9 cellular contexts compared by ENCODE assay signal in the genomic region with DNA sequence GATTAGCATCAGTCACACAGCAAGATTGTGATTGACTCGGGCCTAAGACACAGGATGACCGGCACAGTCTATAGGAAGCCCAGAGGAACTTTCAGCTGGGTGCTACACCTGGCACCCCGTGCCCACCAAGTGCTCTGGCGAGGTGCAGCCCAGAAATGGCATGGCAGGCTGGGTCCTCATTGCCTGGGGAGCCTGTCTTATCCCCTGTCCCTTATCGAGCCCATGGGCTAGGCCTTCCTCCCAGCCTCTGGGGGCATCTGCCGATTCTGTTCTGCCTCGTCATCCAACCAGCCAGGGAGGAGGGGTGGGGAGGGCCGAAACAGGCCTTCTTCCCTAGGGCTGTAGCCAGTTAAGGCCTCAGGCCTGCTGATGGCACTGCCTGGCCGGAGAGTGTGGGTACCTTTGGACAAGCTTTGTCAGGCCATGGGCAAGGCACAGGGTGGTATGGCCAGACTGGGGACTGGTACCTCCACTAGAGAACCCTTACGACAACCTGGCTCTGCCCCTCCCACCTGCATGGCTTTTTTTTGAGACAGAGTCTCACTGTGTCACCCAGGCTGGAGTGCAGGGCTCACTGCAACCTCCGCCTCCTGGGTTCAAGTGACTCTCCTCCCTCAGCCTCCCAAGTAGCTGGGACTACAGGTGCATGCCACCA. TPM values are rescaled to one million over a fixed set of nuclear protein-coding genes. Genes with fewer than 3 reads are reported as not detected.
DNase-seq lines count a peak whose midpoint lies in the region; ATAC-seq, FAIRE-seq and TF ChIP-seq lines count a peak whose summit lies in the region.
"Had no signal": no experiment of that assay in that cellular context is flagged by ENCODE, and none has a peak within 500 bp of the region (broad histone marks: within the 10 kb centered on the region; RNA-seq: fewer than 3 reads in every experiment).

No MANE protein-coding gene starts in this region.

- FAIRE-seq in keratinocyte (lab: Jason Lieb, UNC), result no peak

- H3K4me3 Mint-ChIP-seq in activated CD8-positive, alpha-beta T cell treated with anti-CD3 and anti-CD28 coated beads for 36 hours, result peak overlapping the region; percentile 97
- peak overlapping the region; percentile 93 for H3K4me3 Mint-ChIP-seq in type B pancreatic cell

- CTCF ChIA-PET in activated CD8-positive, alpha-beta T cell treated with anti-CD3 and anti-CD28 coated beads for 36 hours (lab: Charles Lee), result interaction anchor here (0.6 to 10.5 kb wide), 9 partner anchors 17 to 58 kb away, joined by 3 to 159 read pairs (median 11); a partner anchor contains a TSS

- ATAC-seq in Right ventricle myocardium inferior (no peak), Right ventricle myocardium superior (ENCODE audit: poor library complexity) (no peak), HG03045 (IDR thresholded peaks at IDR 0.05; ENCODE audit: unreplicated experiment) (no peak), sciatic nerve (no peak)
- ATAC-seq in activated CD8-positive, alpha-beta T cell treated with anti-CD3 and anti-CD28 coated beads for 36 hours, result no peak

- H3K36me3 Mint-ChIP-seq in activated CD8-positive, alpha-beta T cell treated with anti-CD3 and anti-CD28 coated beads for 36 hours (ENCODE audit: low read depth), result peaks cover 56% of the 10 kb centered on the region
- H3K36me3 Mint-ChIP-seq in type B pancreatic cell, result no peaks in the 10 kb centered on the region

- H3K4me1 ChIP-seq in keratinocyte (ENCODE audit: control insufficient read depth, extremely low read depth, insufficient read depth, low read length), result peaks cover 61% of the 10 kb centered on the region

- H3K79me2 ChIP-seq in keratinocyte (ENCODE audit: control insufficient read depth, insufficient read depth, low read length), result peaks cover 33% of the 10 kb centered on the region

- peaks cover 13 to 26% of the 10 kb centered on the region in 2 experiments for H3K36me3 ChIP-seq in keratinocyte (ENCODE audit: control insufficient read depth in 2 of 2, extremely low read depth in 1 of 2, insufficient read depth in 2 of 2, low read length in 2 of 2)

- DNase-seq in Right ventricle myocardium inferior (ENCODE audit: missing footprints) (peak; percentile 75), Right ventricle myocardium superior (no peak), keratinocyte (ENCODE audit: low read depth, low spot score) (no peak), type B pancreatic cell (ENCODE audit: extremely low spot score, unreplicated experiment) (no peak), sciatic nerve (ENCODE audit: low spot score) (no peak), foreskin fibroblast (no peak)
- DNase-seq in activated CD8-positive, alpha-beta T cell treated with anti-CD3 and anti-CD28 coated beads for 36 hours, result peak; percentile 70

- dilution Hi-C loops in keratinocyte (cut with MboI; ENCODE audit: extremely low pct_ligation_motif_present, low sequenced_read_pairs), result no loop called here

- H3K4me3 ChIP-seq in keratinocyte (ENCODE audit: control insufficient read depth in 2 of 3, extremely low read depth in 1 of 3, insufficient read depth in 2 of 3, low read depth in 1 of 3, low read length in 3 of 3), result peak overlapping the region; percentile 77 to 93 (median 86)
- no peak overlapping the region for H3K4me3 ChIP-seq in foreskin fibroblast (ENCODE audit: low read depth in 1 of 2, low read length in 2 of 2)

- peak overlapping the region; percentile 86 for H3K27ac ChIP-seq in keratinocyte (ENCODE audit: control insufficient read depth, insufficient read depth, low read length)

- TF ChIP-seq CTCF in activated CD8-positive, alpha-beta T cell treated with anti-CD3 and anti-CD28 coated beads for 36 hours (IDR thresholded peaks at IDR 0.05), result no peak
- TF ChIP-seq CTCF in keratinocyte (optimal IDR thresholded peaks at IDR 0.05 in 1 of 3, IDR thresholded peaks at IDR 0.05 in 1 of 3, conservative IDR thresholded peaks at IDR 0.05 in 1 of 3; ENCODE audit: extremely low read depth in 1 of 3, insufficient read depth in 2 of 3, low read length in 3 of 3) (no peak), type B pancreatic cell (conservative IDR thresholded peaks at IDR 0.05) (no peak), foreskin fibroblast (IDR thresholded peaks at IDR 0.05; ENCODE audit: low read depth, low read length) (no peak)

- H3K27me3 ChIP-seq in keratinocyte (ENCODE audit: control insufficient read depth, extremely low read depth, insufficient read depth, low read length), result no peaks in the 10 kb centered on the region

- H3K27me3 Mint-ChIP-seq in activated CD8-positive, alpha-beta T cell treated with anti-CD3 and anti-CD28 coated beads for 36 hours, result no peaks in the 10 kb centered on the region
- H3K27me3 Mint-ChIP-seq in type B pancreatic cell, result no peaks in the 10 kb centered on the region

- H3K9ac ChIP-seq in keratinocyte (ENCODE audit: control insufficient read depth, extremely low read depth, insufficient read depth, low read length), result peak overlapping the region; percentile 89

- peak overlapping the region; percentile 98 for H3K27ac Mint-ChIP-seq in activated CD8-positive, alpha-beta T cell treated with anti-CD3 and anti-CD28 coated beads for 36 hours
- peak overlapping the region; percentile 81 for H3K27ac Mint-ChIP-seq in type B pancreatic cell

- POLR2A ChIA-PET in activated CD8-positive, alpha-beta T cell treated with anti-CD3 and anti-CD28 coated beads for 36 hours (lab: Charles Lee), result interaction anchor here (0.8 to 15.2 kb wide), 19 partner anchors 12 to 116 kb away, joined by 3 to 606 read pairs (median 4); a partner anchor contains a TSS

- no peak overlapping the region for H2AFZ ChIP-seq in keratinocyte (ENCODE audit: control insufficient read depth, low read length)

- H3K9me3 ChIP-seq in keratinocyte (ENCODE audit: control insufficient read depth, low read depth, low read length), result no peaks in the 10 kb centered on the region

- intact Hi-C loops in Right ventricle myocardium inferior (cut with DNase I), result loop anchor here (1.0 to 2.0 kb wide), 2 partner anchors 18 to 27 kb away; a partner anchor contains a TSS
- intact Hi-C loops in Right ventricle myocardium superior (cut with DNase I), result no loop called here
- intact Hi-C loops in activated CD8-positive, alpha-beta T cell treated with anti-CD3 and anti-CD28 coated beads for 36 hours (cut with micrococcal nuclease), result no loop called here
- intact Hi-C loops in sciatic nerve (cut with DNase I), result no loop called here

- no peaks in the 10 kb centered on the region for H4K20me1 ChIP-seq in keratinocyte (ENCODE audit: control insufficient read depth, extremely low read depth, insufficient read depth, low read length)

- no peaks in the 10 kb centered on the region for H3K9me1 ChIP-seq in keratinocyte (ENCODE audit: control insufficient read depth, extremely low read depth, insufficient read depth, low read length)

- H3K9me3 Mint-ChIP-seq in activated CD8-positive, alpha-beta T cell treated with anti-CD3 and anti-CD28 coated beads for 36 hours, result no peaks in the 10 kb centered on the region
- H3K9me3 Mint-ChIP-seq in type B pancreatic cell, result no peaks in the 10 kb centered on the region

- H3K4me1 Mint-ChIP-seq in activated CD8-positive, alpha-beta T cell treated with anti-CD3 and anti-CD28 coated beads for 36 hours (ENCODE audit: low read depth), result peaks cover 50% of the 10 kb centered on the region
- peaks cover 21% of the 10 kb centered on the region for H3K4me1 Mint-ChIP-seq in type B pancreatic cell (ENCODE audit: unreplicated experiment)

- peak overlapping the region; percentile 100 for H3K4me2 ChIP-seq in keratinocyte (ENCODE audit: control insufficient read depth, extremely low read depth, insufficient read depth, low read depth, low read length)

RNA-seq across cellular contexts. Expression of a gene that starts 1.6 kb away (rescaled TPM):
- total RNA-seq in Right ventricle myocardium inferior (18.1 TPM), Right ventricle myocardium superior (16.0 TPM), type B pancreatic cell (ENCODE audit: low replicate concordance) (46.1 and 47.3 TPM in 2 replicates), sciatic nerve (25.0 TPM)
- total RNA-seq in activated CD8-positive, alpha-beta T cell treated with anti-CD3 and anti-CD28 coated beads for 36 hours, result 100 to 1,000 TPM; 133 to 137 TPM
- 23.4 to 38.5 TPM (median 29.9 TPM) in 3 replicates for polyA plus RNA-seq in keratinocyte
- polyA plus RNA-seq in keratinocyte (2011; ENCODE audit: low read depth), result 8.5 TPM
- 17.7 and 37.1 TPM in 2 replicates for polyA plus RNA-seq in keratinocyte (2011; cell fraction: cytosol; rRNA removed)
- polyA plus RNA-seq in keratinocyte (2011; cell fraction: nucleus; rRNA removed), result 20.6 and 22.3 TPM in 2 replicates
- 12.6 and 45.5 TPM in 2 replicates for polyA plus RNA-seq in keratinocyte (2012; ENCODE audit: low replicate concordance)
- polyA minus RNA-seq in keratinocyte, result 20.8 to 36.8 TPM (median 32.9 TPM) in 3 replicates
- 50.6 TPM for polyA minus RNA-seq in keratinocyte (2011; cell fraction: cytosol; rRNA and poly(A)+ RNA removed)
- 13.2 and 19.5 TPM in 2 replicates for polyA minus RNA-seq in keratinocyte (2011; cell fraction: nucleus; rRNA and poly(A)+ RNA removed)

RNA-seq across cellular contexts. Expression of a gene that starts 18.6 kb away (rescaled TPM):
- total RNA-seq in Right ventricle myocardium inferior (1.4 TPM), Right ventricle myocardium superior (0.59 TPM), type B pancreatic cell (ENCODE audit: low replicate concordance) (5.9 and 8.8 TPM in 2 replicates), sciatic nerve (8.2 TPM)
- total RNA-seq in activated CD8-positive, alpha-beta T cell treated with anti-CD3 and anti-CD28 coated beads for 36 hours, result 10 to 100 TPM; 32.6 to 36.4 TPM
- polyA plus RNA-seq in keratinocyte, result 1.1 to 4.7 TPM (median 4.3 TPM) in 3 replicates
- polyA plus RNA-seq in keratinocyte (2011; ENCODE audit: low read depth), result 0.69 TPM
- 2.2 and 14.0 TPM in 2 replicates for polyA plus RNA-seq in keratinocyte (2011; cell fraction: cytosol; rRNA removed)
- polyA plus RNA-seq in keratinocyte (2011; cell fraction: nucleus; rRNA removed), result 2.8 and 7.2 TPM in 2 replicates
- polyA plus RNA-seq in keratinocyte (2012; ENCODE audit: low replicate concordance), result 2.0 and 7.7 TPM in 2 replicates
- polyA minus RNA-seq in keratinocyte, result 0.32 to 2.3 TPM (median 0.40 TPM) in 3 replicates
- polyA minus RNA-seq in keratinocyte (2011; cell fraction: cytosol; rRNA and poly(A)+ RNA removed), result 14.4 TPM
- polyA minus RNA-seq in keratinocyte (2011; cell fraction: nucleus; rRNA and poly(A)+ RNA removed), result 2.2 and 3.4 TPM in 2 replicates

RNA-seq across cellular contexts. Expression of a gene that starts 18.7 kb away (rescaled TPM):
- total RNA-seq in Right ventricle myocardium inferior (not detected), Right ventricle myocardium superior (not detected), type B pancreatic cell (ENCODE audit: low replicate concordance) (3.2 and 5.7 TPM in 2 replicates), sciatic nerve (0.49 TPM)
- total RNA-seq in activated CD8-positive, alpha-beta T cell treated with anti-CD3 and anti-CD28 coated beads for 36 hours, result 1 to 10 TPM; 7.9 TPM
- 6.0 to 11.2 TPM (median 7.7 TPM) in 3 replicates for polyA plus RNA-seq in keratinocyte
- polyA plus RNA-seq in keratinocyte (2011; ENCODE audit: low read depth), result 2.1 TPM
- 6.1 and 18.8 TPM in 2 replicates for polyA plus RNA-seq in keratinocyte (2011; cell fraction: cytosol; rRNA removed)
- polyA plus RNA-seq in keratinocyte (2011; cell fraction: nucleus; rRNA removed), result 5.3 and 8.8 TPM in 2 replicates
- 13.5 and 15.7 TPM in 2 replicates for polyA plus RNA-seq in keratinocyte (2012; ENCODE audit: low replicate concordance)
- polyA minus RNA-seq in keratinocyte, result 2.7 to 6.3 TPM (median 2.9 TPM) in 3 replicates
- polyA minus RNA-seq in keratinocyte (2011; cell fraction: cytosol; rRNA and poly(A)+ RNA removed), result 20.7 TPM
- 3.8 and 4.1 TPM in 2 replicates for polyA minus RNA-seq in keratinocyte (2011; cell fraction: nucleus; rRNA and poly(A)+ RNA removed)

RNA-seq across cellular contexts. Expression of a gene that starts 27.6 kb away (rescaled TPM):
- total RNA-seq in Right ventricle myocardium inferior (not detected), Right ventricle myocardium superior (not detected), type B pancreatic cell (ENCODE audit: low replicate concordance) (not detected in 2 replicates), sciatic nerve (not detected)
- total RNA-seq in activated CD8-positive, alpha-beta T cell treated with anti-CD3 and anti-CD28 coated beads for 36 hours, result not detected
- polyA plus RNA-seq in keratinocyte, result not detected in 3 replicates
- polyA plus RNA-seq in keratinocyte (2011; ENCODE audit: low read depth), result not detected
- not detected in 2 replicates for polyA plus RNA-seq in keratinocyte (2011; cell fraction: cytosol; rRNA removed)
- polyA plus RNA-seq in keratinocyte (2011; cell fraction: nucleus; rRNA removed), result not detected in 2 replicates
- polyA plus RNA-seq in keratinocyte (2012; ENCODE audit: low replicate concordance), result not detected in 2 replicates
- not detected in 3 replicates for polyA minus RNA-seq in keratinocyte
- polyA minus RNA-seq in keratinocyte (2011; cell fraction: cytosol; rRNA and poly(A)+ RNA removed), result not detected
- not detected in 2 replicates for polyA minus RNA-seq in keratinocyte (2011; cell fraction: nucleus; rRNA and poly(A)+ RNA removed)
- total RNA-seq: activated CD8-positive, alpha-beta memory T cell treated with anti-CD3 and anti-CD28 coated beads for 36 hours had no signal

RNA-seq across cellular contexts. Expression of a gene that starts 43.8 kb away (rescaled TPM):
- total RNA-seq in Right ventricle myocardium inferior (not detected), Right ventricle myocardium superior (not detected), type B pancreatic cell (ENCODE audit: low replicate concordance) (0.12 and 0.22 TPM in 2 replicates), sciatic nerve (not detected)
- total RNA-seq in activated CD8-positive, alpha-beta T cell treated with anti-CD3 and anti-CD28 coated beads for 36 hours, result under 1 TPM; 0.29 to 0.43 TPM
- 0.02 to 0.07 TPM (median 0.06 TPM) in 3 replicates for polyA plus RNA-seq in keratinocyte
- not detected for polyA plus RNA-seq in keratinocyte (2011; ENCODE audit: low read depth)
- 0.04 TPM in 1 of 2 replicates, not detected in the other for polyA plus RNA-seq in keratinocyte (2011; cell fraction: cytosol; rRNA removed)
- polyA plus RNA-seq in keratinocyte (2011; cell fraction: nucleus; rRNA removed), result 0.11 and 0.13 TPM in 2 replicates
- polyA plus RNA-seq in keratinocyte (2012; ENCODE audit: low replicate concordance), result 0.06 TPM in 1 of 2 replicates, not detected in the other
- 0.22 to 0.30 TPM in 2 of 3 replicates, not detected in the other for polyA minus RNA-seq in keratinocyte
- not detected for polyA minus RNA-seq in keratinocyte (2011; cell fraction: cytosol; rRNA and poly(A)+ RNA removed)
- 0.32 and 0.47 TPM in 2 replicates for polyA minus RNA-seq in keratinocyte (2011; cell fraction: nucleus; rRNA and poly(A)+ RNA removed)
- total RNA-seq: activated CD8-positive, alpha-beta memory T cell treated with anti-CD3 and anti-CD28 coated beads for 36 hours had no signal

Comparison
In these comparisons a context has a peak if more than half of its experiments do, and no peak if none do; other contexts are left out.
1. DNase-seq: peak in Right ventricle myocardium inferior (single experiment) and activated CD8-positive, alpha-beta T cell treated with anti-CD3 and anti-CD28 coated beads for 36 hours (single experiment); none in Right ventricle myocardium superior (single experiment), keratinocyte (single experiment), type B pancreatic cell (single experiment), sciatic nerve (single experiment) and foreskin fibroblast (0 of 2).
2. H3K4me3 ChIP-seq: peak in keratinocyte (3 of 3); none in foreskin fibroblast (0 of 2).